In genomic region chr4:144016048-144016605, GRCh38 we compare ENCODE assay signal across 7 cellular contexts. TPM values are rescaled to one million over a fixed set of nuclear protein-coding genes. Genes with fewer than 3 reads are reported as not detected.
"Had no signal": no experiment of that assay in that cellular context is flagged by ENCODE, and none has a peak within 500 bp of the region (broad histone marks: within the 10 kb centered on the region; RNA-seq: fewer than 3 reads in every experiment).

No MANE protein-coding gene starts in this region.

RNA-seq across cellular contexts. Expression of gene GYPB, which starts 3.1 kb away (rescaled TPM):
- total RNA-seq: LHCN-M2, NCI-H460, OCI-LY7, PC-9, Right ventricle myocardium superior, RPMI7951, SJSA1 had no signal
